In genomic region chr11:47387944-47388696, GRCh38 we compare ENCODE assay signal across 21 cellular contexts. TPM values are rescaled to one million over a fixed set of nuclear protein-coding genes. Genes with fewer than 3 reads are reported as not detected.
DNase-seq lines count a peak whose midpoint lies in the region; ATAC-seq, FAIRE-seq and TF ChIP-seq lines count a peak whose summit lies in the region.
"Had no signal": no experiment of that assay in that cellular context is flagged by ENCODE, and none has a peak within 500 bp of the region (broad histone marks: within the 10 kb centered on the region; RNA-seq: fewer than 3 reads in every experiment).

No MANE protein-coding gene starts in this region.

- H3K27me3 ChIP-seq in right atrium auricular region (no peaks in the 10 kb centered on the region), HepG2 (ENCODE audit: control insufficient read depth in 1 of 2, insufficient read depth in 2 of 2, low read length in 2 of 2) (peaks cover 0 to 9% of the 10 kb centered on the region in 2 experiments; a peak in 3 of 5 replicates), upper lobe of right lung (no peaks in the 10 kb centered on the region), gastrocnemius medialis (no peaks in the 10 kb centered on the region)
- H3K27me3 ChIP-seq: gastroesophageal sphincter had no signal

- no peak for FAIRE-seq in HepG2 (lab: Jason Lieb, UNC)
- FAIRE-seq: A549, G401.6, islet of Langerhans, urothelium cell line had no signal

- H3K36me3 Mint-ChIP-seq in activated naive CD8-positive, alpha-beta T cell, result no peaks in the 10 kb centered on the region
- no peaks in the 10 kb centered on the region for H3K36me3 Mint-ChIP-seq in naive thymus-derived CD8-positive, alpha-beta T cell
- H3K36me3 Mint-ChIP-seq: WTC11 had no signal

- peak overlapping the region in 1 of 2 donors; percentile 43 for H3K27ac ChIP-seq in right atrium auricular region
- H3K27ac ChIP-seq in HepG2 (ENCODE audit: extremely low read length, insufficient read depth, low read length), result no peak overlapping the region
- H3K27ac ChIP-seq in upper lobe of right lung, result peak overlapping the region; percentile 63
- no peak overlapping the region for H3K27ac ChIP-seq in gastrocnemius medialis
- H3K27ac ChIP-seq: A549, gastroesophageal sphincter had no signal

- H3K4me2 ChIP-seq in HepG2 (ENCODE audit: low read depth, low read length), result peak overlapping the region; percentile 76
- H3K4me2 ChIP-seq: A549 had no signal

- POLR2A ChIA-PET in HepG2 (lab: Yijun Ruan, JAX), result interaction anchor here (0.9 to 1.2 kb wide), 4 partner anchors 12 to 50 kb away, joined by 3 to 5 read pairs (median 4); partner anchors contain the start of gene PSMC3
- POLR2A ChIA-PET in naive thymus-derived CD8-positive, alpha-beta T cell (lab: Charles Lee), result interaction anchor here (0.8 to 11.0 kb wide), 5 partner anchors 13 to 120 kb away, joined by 3 to 147 read pairs (median 6); no protein-coding TSS in a partner anchor

- H3K4me3 ChIP-seq in right atrium auricular region (no peak overlapping the region), HepG2 (replicated peaks in 1 of 3; ENCODE audit: insufficient read depth in 1 of 3, low read depth in 2 of 3, low read length in 3 of 3) (peak overlapping the region in 2 of 3 experiments; percentile 4 to 47; a peak in 1 of 6 replicates), upper lobe of right lung (no peak overlapping the region), gastrocnemius medialis (no peak overlapping the region)
- H3K4me3 ChIP-seq: A549, gastroesophageal sphincter had no signal

- H3K4me1 ChIP-seq in right atrium auricular region (peaks cover 0 to under 1% of the 10 kb centered on the region in 2 donors), HepG2 (ENCODE audit: insufficient read depth, low read length) (peaks cover 35% of the 10 kb centered on the region), upper lobe of right lung (peaks cover 6% of the 10 kb centered on the region), gastrocnemius medialis (peaks cover under 1 to 6% of the 10 kb centered on the region in 2 donors)
- H3K4me1 ChIP-seq: A549, gastroesophageal sphincter had no signal

- H3K9me3 Mint-ChIP-seq in activated naive CD8-positive, alpha-beta T cell (ENCODE audit: low read depth), result no peaks in the 10 kb centered on the region
- no peaks in the 10 kb centered on the region for H3K9me3 Mint-ChIP-seq in naive thymus-derived CD8-positive, alpha-beta T cell
- H3K9me3 Mint-ChIP-seq: effector memory CD8-positive, alpha-beta T cell; WTC11 had no signal

- ATAC-seq in Right ventricle myocardium superior (ENCODE audit: poor library complexity), result peak; percentile 35
- ATAC-seq in HepG2, result peak; percentile 72
- peak; percentile 81 for ATAC-seq in upper lobe of right lung
- no peak for ATAC-seq in naive thymus-derived CD8-positive, alpha-beta T cell
- no peak for ATAC-seq in GM19395 (IDR thresholded peaks at IDR 0.05; ENCODE audit: unreplicated experiment)
- no peak for ATAC-seq in gastrocnemius medialis
- ATAC-seq: effector memory CD8-positive, alpha-beta T cell; gastroesophageal sphincter; WTC11 had no signal

- BruUV-seq in HepG2 (replicated peaks; lab: Mats Ljungman, UMichigan), result no TSS peak

- H3K27ac Mint-ChIP-seq in activated naive CD8-positive, alpha-beta T cell, result no peak overlapping the region
- peak overlapping the region in 1 of 10 donors; percentile 63 for H3K27ac Mint-ChIP-seq in naive thymus-derived CD8-positive, alpha-beta T cell
- H3K27ac Mint-ChIP-seq: WTC11 had no signal

- CTCF ChIA-PET in HepG2 (lab: Yijun Ruan, JAX; ENCODE audit: low intra/inter-chr PET ratio, low total read pairs), result no interaction called here

- peak overlapping the region; percentile 17 for H3K4me3 Mint-ChIP-seq in activated naive CD8-positive, alpha-beta T cell
- H3K4me3 Mint-ChIP-seq in naive thymus-derived CD8-positive, alpha-beta T cell, result peak overlapping the region in 4 of 10 donors; percentile 15 to 76 (median 57)
- H3K4me3 Mint-ChIP-seq: WTC11 had no signal

- TF ChIP-seq POLR2A in HepG2 (IDR thresholded peaks at IDR 0.05; ENCODE audit: insufficient read depth in 1 of 2, low read depth in 2 of 2, low read length in 2 of 2) (no peak), gastrocnemius medialis (IDR thresholded peaks at IDR 0.05) (no peak)

- no peaks in the 10 kb centered on the region for H3K79me2 ChIP-seq in HepG2 (ENCODE audit: insufficient read depth, low read length)

- H3K4me1 Mint-ChIP-seq in activated naive CD8-positive, alpha-beta T cell (ENCODE audit: low read depth), result peaks cover 28% of the 10 kb centered on the region
- H3K4me1 Mint-ChIP-seq in naive thymus-derived CD8-positive, alpha-beta T cell, result peaks cover 20 to 54% (median 38%) of the 10 kb centered on the region in 4 donors
- H3K4me1 Mint-ChIP-seq: WTC11 had no signal

- in situ Hi-C loops in HepG2 (cut with HindIII; ENCODE audit: extremely low pct_ligation_motif_present, low pct_unique_long_range_greater_than_20kb) (no loop called here), gastrocnemius medialis (cut with MboI; ENCODE audit: low sequenced_read_pairs in 4 of 4) (loop anchor here in 1 of 4 donors (10.0 kb wide), 1 partner anchor 57 kb away; the partner anchor contains the start of gene RAPSN)

- TF ChIP-seq EP300 in HepG2 (IDR thresholded peaks at IDR 0.05; ENCODE audit: low read depth in 2 of 2, low read length in 2 of 2), result no peak
- no peak for TF ChIP-seq EP300 in HepG2 (CRISPR knock-in tag; IDR thresholded peaks at IDR 0.05; ENCODE audit: borderline replicate concordance)

- H3K27me3 Mint-ChIP-seq in activated naive CD8-positive, alpha-beta T cell, result no peaks in the 10 kb centered on the region
- no peaks in the 10 kb centered on the region for H3K27me3 Mint-ChIP-seq in naive thymus-derived CD8-positive, alpha-beta T cell
- H3K27me3 Mint-ChIP-seq: effector memory CD8-positive, alpha-beta T cell had no signal

- H3K36me3 ChIP-seq in right atrium auricular region, result no peaks in the 10 kb centered on the region
- no peaks in the 10 kb centered on the region for H3K36me3 ChIP-seq in HepG2 (replicated peaks in 1 of 2; ENCODE audit: control insufficient read depth in 1 of 2, insufficient read depth in 2 of 2, low read length in 2 of 2)
- no peaks in the 10 kb centered on the region for H3K36me3 ChIP-seq in upper lobe of right lung
- no peaks in the 10 kb centered on the region for H3K36me3 ChIP-seq in gastrocnemius medialis
- H3K36me3 ChIP-seq: gastroesophageal sphincter had no signal

- no peaks in the 10 kb centered on the region for H4K20me1 ChIP-seq in HepG2 (ENCODE audit: insufficient read depth, low read length)

- H3K9ac ChIP-seq in HepG2 (ENCODE audit: insufficient read depth, low read depth, low read length), result peak overlapping the region; percentile 52

- DNase-seq in Right ventricle myocardium superior, result peak; percentile 61
- no peak for DNase-seq in right atrium auricular region (ENCODE audit: low spot score)
- no peak for DNase-seq in HepG2 (ENCODE audit: low spot score)
- DNase-seq in upper lobe of right lung, result peak; percentile 82
- no peak for DNase-seq in naive thymus-derived CD8-positive, alpha-beta T cell
- DNase-seq in gastrocnemius medialis, result no peak
- DNase-seq: activated naive CD4-positive, alpha-beta T cell treated with anti-CD3 and anti-CD28 coated beads, Interleukin-2, amount 50 U/mL, for 16 hours; effector memory CD8-positive, alpha-beta T cell; IMR-90; NCI-H446; OCI-M1; retina; stimulated activated CD4-positive, alpha-beta T cell treated with anti-CD3 and anti-CD28 coated beads, Interleukin-2, amount 100 ng/mL, for 48 hours had no signal

- peak overlapping the region; percentile 87 for H2AFZ ChIP-seq in HepG2 (ENCODE audit: low read length)

- intact Hi-C loops in Right ventricle myocardium superior (cut with DNase I), result no loop called here
- intact Hi-C loops in HepG2 (cut with micrococcal nuclease; ENCODE audit: unreplicated experiment), result no loop called here
- intact Hi-C loops in upper lobe of right lung (cut with DNase I), result no loop called here
- intact Hi-C loops in gastrocnemius medialis (cut with DNase I; ENCODE audit: low total_unique reads), result no loop called here

- TF ChIP-seq CTCF in right atrium auricular region (IDR thresholded peaks at IDR 0.05) (no peak), HepG2 (CRISPR knock-in tag; IDR thresholded peaks at IDR 0.05) (no peak), upper lobe of right lung (IDR thresholded peaks at IDR 0.05) (no peak), gastrocnemius medialis (IDR thresholded peaks at IDR 0.05 in 4 of 5, conservative IDR thresholded peaks at IDR 0.05 in 1 of 5) (no peak)

- TF ChIP-seq RAD21 in HepG2 (CRISPR knock-in tag; IDR thresholded peaks at IDR 0.05), result no peak

- no peaks in the 10 kb centered on the region for H3K9me3 ChIP-seq in right atrium auricular region
- no peaks in the 10 kb centered on the region for H3K9me3 ChIP-seq in HepG2 (ENCODE audit: low read length)
- H3K9me3 ChIP-seq in upper lobe of right lung, result no peaks in the 10 kb centered on the region
- H3K9me3 ChIP-seq in gastrocnemius medialis, result no peaks in the 10 kb centered on the region
- H3K9me3 ChIP-seq: A549, gastroesophageal sphincter had no signal

- WGBS in HepG2 (ENCODE audit: low lambda C conversion rate), result 17% methylated on average over 8 of the region's 13 CpGs

RNA-seq across cellular contexts. Expression of gene SPI1, which starts 9.8 kb away (rescaled TPM):
- 11.1 TPM for total RNA-seq in Right ventricle myocardium superior
- 10 to 100 TPM in 1 of 2 donors, 1 to 10 TPM in 1; 7.5 to 23.1 TPM for total RNA-seq in right atrium auricular region
- total RNA-seq in HepG2 (2016; rRNA removed; fragmentation: Illumina TruSeq; extraction: Trizol), result not detected in 2 replicates
- total RNA-seq in HepG2 (2016; cell fraction: cytosol; rRNA removed; fragmentation: Illumina TruSeq; extraction: Trizol; ENCODE audit: low read depth), result not detected in 2 replicates
- not detected in 2 replicates for total RNA-seq in HepG2 (2016; cell fraction: insoluble cytoplasmic fraction; rRNA removed; fragmentation: Illumina TruSeq; extraction: Trizol)
- total RNA-seq in HepG2 (2016; cell fraction: membrane; rRNA removed; fragmentation: Illumina TruSeq; extraction: Trizol), result not detected in 2 replicates
- not detected in 2 replicates for total RNA-seq in HepG2 (2016; cell fraction: nucleus; rRNA removed; fragmentation: Illumina TruSeq; extraction: Trizol)
- not detected in 2 replicates for polyA plus RNA-seq in HepG2 (2011; rRNA removed)
- not detected in 2 replicates for polyA plus RNA-seq in HepG2 (2011; cell fraction: cytosol; rRNA removed)
- polyA plus RNA-seq in HepG2 (2011; cell fraction: nucleus; rRNA removed), result not detected in 2 replicates
- polyA plus RNA-seq in HepG2 (2012), result not detected in 2 replicates
- polyA plus RNA-seq in HepG2 (2016; cell fraction: cytosol; fragmentation: Illumina TruSeq; extraction: Trizol; ENCODE audit: low read depth), result not detected in 2 replicates
- polyA plus RNA-seq in HepG2 (2016; cell fraction: insoluble cytoplasmic fraction; fragmentation: Illumina TruSeq; extraction: Trizol; ENCODE audit: low read depth), result not detected in 2 replicates
- polyA plus RNA-seq in HepG2 (2016; cell fraction: membrane; fragmentation: Illumina TruSeq; extraction: Trizol; ENCODE audit: low read depth), result not detected in 2 replicates
- not detected in 2 replicates for polyA plus RNA-seq in HepG2 (2016; cell fraction: nucleus; fragmentation: Illumina TruSeq; extraction: Trizol; ENCODE audit: insufficient read depth, low read depth)
- 0.61 and 0.70 TPM in 2 replicates for polyA minus RNA-seq in HepG2 (2011; rRNA and poly(A)+ RNA removed; ENCODE audit: low replicate concordance)
- polyA minus RNA-seq in HepG2 (2011; cell fraction: cytosol; rRNA and poly(A)+ RNA removed), result not detected in 2 replicates
- polyA minus RNA-seq in HepG2 (2011; cell fraction: nucleus; rRNA and poly(A)+ RNA removed), result not detected in 2 replicates
- total RNA-seq in upper lobe of right lung, result 168 TPM
- total RNA-seq in naive thymus-derived CD8-positive, alpha-beta T cell, result 1 to 10 TPM; 3.4 to 4.7 TPM
- not detected for polyA plus RNA-seq in naive thymus-derived CD8-positive, alpha-beta T cell
- 1 to 10 TPM in 3 of 4 donors, under 1 TPM in 1; 0.44 to 7.0 (median 4.2) TPM for total RNA-seq in gastrocnemius medialis
- total RNA-seq: IMR-90 had no signal
- polyA plus RNA-seq: IMR-90 had no signal

RNA-seq across cellular contexts. Expression of gene SLC39A13, which starts 20.3 kb away (rescaled TPM):
- total RNA-seq in Right ventricle myocardium superior (34.5 TPM), right atrium auricular region (10 to 100 TPM; 78.4 to 79.8 TPM), HepG2 (2016; rRNA removed; fragmentation: Illumina TruSeq; extraction: Trizol) (7.2 and 15.3 TPM in 2 replicates), upper lobe of right lung (62.0 TPM), gastrocnemius medialis (10 to 100 TPM; 16.8 to 48.9 (median 25.6) TPM)
- 5.8 and 6.7 TPM in 2 replicates for total RNA-seq in HepG2 (2016; cell fraction: cytosol; rRNA removed; fragmentation: Illumina TruSeq; extraction: Trizol; ENCODE audit: low read depth)
- total RNA-seq in HepG2 (2016; cell fraction: insoluble cytoplasmic fraction; rRNA removed; fragmentation: Illumina TruSeq; extraction: Trizol), result 5.9 and 15.1 TPM in 2 replicates
- total RNA-seq in HepG2 (2016; cell fraction: membrane; rRNA removed; fragmentation: Illumina TruSeq; extraction: Trizol), result 12.4 and 12.8 TPM in 2 replicates
- 13.7 and 15.1 TPM in 2 replicates for total RNA-seq in HepG2 (2016; cell fraction: nucleus; rRNA removed; fragmentation: Illumina TruSeq; extraction: Trizol)
- 30.5 and 40.7 TPM in 2 replicates for polyA plus RNA-seq in HepG2 (2011; rRNA removed)
- polyA plus RNA-seq in HepG2 (2011; cell fraction: cytosol; rRNA removed), result 23.0 and 34.8 TPM in 2 replicates
- 143 and 176 TPM in 2 replicates for polyA plus RNA-seq in HepG2 (2011; cell fraction: nucleus; rRNA removed)
- 13.2 and 20.5 TPM in 2 replicates for polyA plus RNA-seq in HepG2 (2012)
- polyA plus RNA-seq in HepG2 (2016; cell fraction: cytosol; fragmentation: Illumina TruSeq; extraction: Trizol; ENCODE audit: low read depth), result 9.4 and 9.7 TPM in 2 replicates
- 6.9 and 7.7 TPM in 2 replicates for polyA plus RNA-seq in HepG2 (2016; cell fraction: insoluble cytoplasmic fraction; fragmentation: Illumina TruSeq; extraction: Trizol; ENCODE audit: low read depth)
- 11.6 and 15.3 TPM in 2 replicates for polyA plus RNA-seq in HepG2 (2016; cell fraction: membrane; fragmentation: Illumina TruSeq; extraction: Trizol; ENCODE audit: low read depth)
- polyA plus RNA-seq in HepG2 (2016; cell fraction: nucleus; fragmentation: Illumina TruSeq; extraction: Trizol; ENCODE audit: insufficient read depth, low read depth), result 31.2 and 34.6 TPM in 2 replicates
- polyA minus RNA-seq in HepG2 (2011; rRNA and poly(A)+ RNA removed; ENCODE audit: low replicate concordance), result 14.8 and 27.8 TPM in 2 replicates
- 8.2 and 8.5 TPM in 2 replicates for polyA minus RNA-seq in HepG2 (2011; cell fraction: cytosol; rRNA and poly(A)+ RNA removed)
- 15.2 and 17.7 TPM in 2 replicates for polyA minus RNA-seq in HepG2 (2011; cell fraction: nucleus; rRNA and poly(A)+ RNA removed)
- total RNA-seq in naive thymus-derived CD8-positive, alpha-beta T cell, result 10 to 100 TPM; 63.2 to 63.9 TPM
- 10 to 100 TPM; 23.8 to 41.9 (median 24.4) TPM for polyA plus RNA-seq in naive thymus-derived CD8-positive, alpha-beta T cell

RNA-seq across cellular contexts. Expression of gene MYBPC3, which starts 35.6 kb away (rescaled TPM):
- total RNA-seq in Right ventricle myocardium superior (2,568 TPM), right atrium auricular region (1,000 to 10,000 TPM in 1 of 2 donors, 100 to 1,000 TPM in 1; 797 to 1,210 TPM), HepG2 (2016; rRNA removed; fragmentation: Illumina TruSeq; extraction: Trizol) (not detected in 2 replicates), upper lobe of right lung (0.96 TPM), gastrocnemius medialis (under 1 TPM in 1 of 4 donors, not detected in 3; 0.07 TPM)
- total RNA-seq in HepG2 (2016; cell fraction: cytosol; rRNA removed; fragmentation: Illumina TruSeq; extraction: Trizol; ENCODE audit: low read depth), result not detected in 2 replicates
- total RNA-seq in HepG2 (2016; cell fraction: insoluble cytoplasmic fraction; rRNA removed; fragmentation: Illumina TruSeq; extraction: Trizol), result not detected in 2 replicates
- not detected in 2 replicates for total RNA-seq in HepG2 (2016; cell fraction: membrane; rRNA removed; fragmentation: Illumina TruSeq; extraction: Trizol)
- total RNA-seq in HepG2 (2016; cell fraction: nucleus; rRNA removed; fragmentation: Illumina TruSeq; extraction: Trizol), result not detected in 2 replicates
- 0.01 TPM in 1 of 2 replicates, not detected in the other for polyA plus RNA-seq in HepG2 (2011; rRNA removed)
- not detected in 2 replicates for polyA plus RNA-seq in HepG2 (2011; cell fraction: cytosol; rRNA removed)
- polyA plus RNA-seq in HepG2 (2011; cell fraction: nucleus; rRNA removed), result not detected in 2 replicates
- polyA plus RNA-seq in HepG2 (2012), result not detected in 2 replicates
- not detected in 2 replicates for polyA plus RNA-seq in HepG2 (2016; cell fraction: cytosol; fragmentation: Illumina TruSeq; extraction: Trizol; ENCODE audit: low read depth)
- polyA plus RNA-seq in HepG2 (2016; cell fraction: insoluble cytoplasmic fraction; fragmentation: Illumina TruSeq; extraction: Trizol; ENCODE audit: low read depth), result not detected in 2 replicates
- not detected in 2 replicates for polyA plus RNA-seq in HepG2 (2016; cell fraction: membrane; fragmentation: Illumina TruSeq; extraction: Trizol; ENCODE audit: low read depth)
- polyA plus RNA-seq in HepG2 (2016; cell fraction: nucleus; fragmentation: Illumina TruSeq; extraction: Trizol; ENCODE audit: insufficient read depth, low read depth), result not detected in 2 replicates
- polyA minus RNA-seq in HepG2 (2011; rRNA and poly(A)+ RNA removed; ENCODE audit: low replicate concordance), result not detected in 2 replicates
- polyA minus RNA-seq in HepG2 (2011; cell fraction: cytosol; rRNA and poly(A)+ RNA removed), result not detected in 2 replicates
- not detected in 2 replicates for polyA minus RNA-seq in HepG2 (2011; cell fraction: nucleus; rRNA and poly(A)+ RNA removed)
- total RNA-seq in naive thymus-derived CD8-positive, alpha-beta T cell, result under 1 TPM in 1 of 2 experiments, not detected in 1; 0.16 TPM
- not detected for polyA plus RNA-seq in naive thymus-derived CD8-positive, alpha-beta T cell
- total RNA-seq: IMR-90 had no signal
- polyA plus RNA-seq: IMR-90 had no signal

RNA-seq across cellular contexts. Expression of gene PSMC3, which starts 38.1 kb away (rescaled TPM):
- total RNA-seq in Right ventricle myocardium superior (166 TPM), right atrium auricular region (100 to 1,000 TPM; 130 to 177 TPM), HepG2 (2016; rRNA removed; fragmentation: Illumina TruSeq; extraction: Trizol) (214 and 279 TPM in 2 replicates), upper lobe of right lung (79.4 TPM), gastrocnemius medialis (100 to 1,000 TPM; 243 to 350 (median 329) TPM)
- 50.9 and 53.3 TPM in 2 replicates for total RNA-seq in HepG2 (2016; cell fraction: cytosol; rRNA removed; fragmentation: Illumina TruSeq; extraction: Trizol; ENCODE audit: low read depth)
- total RNA-seq in HepG2 (2016; cell fraction: insoluble cytoplasmic fraction; rRNA removed; fragmentation: Illumina TruSeq; extraction: Trizol), result 219 and 288 TPM in 2 replicates
- total RNA-seq in HepG2 (2016; cell fraction: membrane; rRNA removed; fragmentation: Illumina TruSeq; extraction: Trizol), result 67.5 and 75.1 TPM in 2 replicates
- 86.3 and 92.9 TPM in 2 replicates for total RNA-seq in HepG2 (2016; cell fraction: nucleus; rRNA removed; fragmentation: Illumina TruSeq; extraction: Trizol)
- 66.7 and 75.8 TPM in 2 replicates for polyA plus RNA-seq in HepG2 (2011; rRNA removed)
- 95.2 and 102 TPM in 2 replicates for polyA plus RNA-seq in HepG2 (2011; cell fraction: cytosol; rRNA removed)
- polyA plus RNA-seq in HepG2 (2011; cell fraction: nucleus; rRNA removed), result 41.7 and 44.9 TPM in 2 replicates
- 71.8 and 98.0 TPM in 2 replicates for polyA plus RNA-seq in HepG2 (2012)
- 52.7 and 54.7 TPM in 2 replicates for polyA plus RNA-seq in HepG2 (2016; cell fraction: cytosol; fragmentation: Illumina TruSeq; extraction: Trizol; ENCODE audit: low read depth)
- 298 and 314 TPM in 2 replicates for polyA plus RNA-seq in HepG2 (2016; cell fraction: insoluble cytoplasmic fraction; fragmentation: Illumina TruSeq; extraction: Trizol; ENCODE audit: low read depth)
- polyA plus RNA-seq in HepG2 (2016; cell fraction: membrane; fragmentation: Illumina TruSeq; extraction: Trizol; ENCODE audit: low read depth), result 58.7 and 63.6 TPM in 2 replicates
- 117 and 127 TPM in 2 replicates for polyA plus RNA-seq in HepG2 (2016; cell fraction: nucleus; fragmentation: Illumina TruSeq; extraction: Trizol; ENCODE audit: insufficient read depth, low read depth)
- polyA minus RNA-seq in HepG2 (2011; rRNA and poly(A)+ RNA removed; ENCODE audit: low replicate concordance), result 52.6 and 310 TPM in 2 replicates
- polyA minus RNA-seq in HepG2 (2011; cell fraction: cytosol; rRNA and poly(A)+ RNA removed), result 39.1 and 44.3 TPM in 2 replicates
- 51.1 and 58.3 TPM in 2 replicates for polyA minus RNA-seq in HepG2 (2011; cell fraction: nucleus; rRNA and poly(A)+ RNA removed)
- 10 to 100 TPM; 58.4 to 60.0 TPM for total RNA-seq in naive thymus-derived CD8-positive, alpha-beta T cell
- 100 to 1,000 TPM in 1 of 3 donors, 10 to 100 TPM in 2; 91.5 to 106 (median 94.0) TPM for polyA plus RNA-seq in naive thymus-derived CD8-positive, alpha-beta T cell

Comparison
In these comparisons a context has a peak if more than half of its experiments do, and no peak if none do; other contexts are left out.
1. DNase-seq: peak in Right ventricle myocardium superior (single experiment) and upper lobe of right lung (single experiment); none in right atrium auricular region (single experiment), HepG2 (single experiment), naive thymus-derived CD8-positive, alpha-beta T cell (0 of 10) and gastrocnemius medialis (0 of 2).
2. ATAC-seq: peak in Right ventricle myocardium superior (single experiment), HepG2 (single experiment) and upper lobe of right lung (single experiment); none in naive thymus-derived CD8-positive, alpha-beta T cell (0 of 2), GM19395 (single experiment) and gastrocnemius medialis (0 of 2).
3. H3K4me3 ChIP-seq: peak in HepG2 (2 of 3); none in right atrium auricular region (0 of 2), upper lobe of right lung (single experiment) and gastrocnemius medialis (0 of 4).
4. RNA of gene MYBPC3, which starts 35.6 kb away (total RNA-seq): 2,568 TPM in Right ventricle myocardium superior (single experiment) and 797 to 1,210 TPM in right atrium auricular region; 0.96 TPM in upper lobe of right lung (single experiment), 0.16 TPM in naive thymus-derived CD8-positive, alpha-beta T cell, 0.07 TPM in gastrocnemius medialis and not detected in HepG2; every median in the first group is over 100 times any median in the second.